3 cellular contexts compared by ENCODE assay signal in the genomic region with DNA sequence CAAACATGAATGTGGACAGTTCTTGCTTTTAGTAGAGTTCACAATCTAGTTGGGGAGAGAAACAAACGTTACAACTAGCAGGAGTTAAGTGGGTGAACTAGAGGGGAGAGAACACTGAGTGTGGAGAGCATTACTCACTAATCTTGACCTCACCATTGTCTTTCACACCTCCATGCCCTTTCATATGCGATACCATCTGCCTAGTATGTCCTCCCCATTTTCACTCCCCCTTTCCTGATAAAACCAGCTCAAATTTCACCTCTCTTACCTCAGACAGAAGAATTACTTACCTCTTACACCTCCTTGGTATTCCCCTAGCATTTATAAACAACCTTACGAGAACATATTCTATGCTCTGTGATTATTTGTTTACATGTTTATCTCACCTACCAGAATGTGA.
TF ChIP-seq lines count a peak whose summit lies in the region.

No MANE protein-coding gene starts in this region.

TF ChIP-seq in GM23338, 12 proteins besides CTCF, POLR2A, EP300 and RAD21 (continued from another document and continues in another):
- no peak for TF ChIP-seq REST (IDR thresholded peaks at IDR 0.05; ENCODE audit: unreplicated experiment)
- TF ChIP-seq CREB1 (CRISPR knock-in tag; IDR thresholded peaks at IDR 0.05; ENCODE audit: low read depth), result no peak
- no peak for TF ChIP-seq ZNF114 (CRISPR knock-in tag; IDR thresholded peaks at IDR 0.05)
- TF ChIP-seq, protein P1, sequence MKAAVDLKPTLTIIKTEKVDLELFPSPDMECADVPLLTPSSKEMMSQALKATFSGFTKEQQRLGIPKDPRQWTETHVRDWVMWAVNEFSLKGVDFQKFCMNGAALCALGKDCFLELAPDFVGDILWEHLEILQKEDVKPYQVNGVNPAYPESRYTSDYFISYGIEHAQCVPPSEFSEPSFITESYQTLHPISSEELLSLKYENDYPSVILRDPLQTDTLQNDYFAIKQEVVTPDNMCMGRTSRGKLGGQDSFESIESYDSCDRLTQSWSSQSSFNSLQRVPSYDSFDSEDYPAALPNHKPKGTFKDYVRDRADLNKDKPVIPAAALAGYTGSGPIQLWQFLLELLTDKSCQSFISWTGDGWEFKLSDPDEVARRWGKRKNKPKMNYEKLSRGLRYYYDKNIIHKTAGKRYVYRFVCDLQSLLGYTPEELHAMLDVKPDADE (IDR thresholded peaks at IDR 0.05), result no peak
- TF ChIP-seq ZNF331 (CRISPR knock-in tag; IDR thresholded peaks at IDR 0.05; ENCODE audit: low read depth), result no peak
- TF ChIP-seq EZH2 (IDR thresholded peaks at IDR 0.05; ENCODE audit: low read depth, unreplicated experiment), result no peak
- TF ChIP-seq STAT1 (IDR thresholded peaks at IDR 0.05; ENCODE audit: unreplicated experiment), result no peak
- no peak for TF ChIP-seq NANOG (IDR thresholded peaks at IDR 0.05; ENCODE audit: borderline replicate concordance)

TF ChIP-seq in HEK293, 187 proteins besides CTCF, POLR2A, EP300 and RAD21 (continued from another document):
- no peak for TF ChIP-seq ZNF639 (tag by site-specific recombination; IDR thresholded peaks at IDR 0.05)
- TF ChIP-seq OVOL3 (tag by site-specific recombination; IDR thresholded peaks at IDR 0.05), result no peak
- TF ChIP-seq TRIM28 (IDR thresholded peaks at IDR 0.05; ENCODE audit: borderline replicate concordance, low read length), result no peak
- TF ChIP-seq, protein P2, sequence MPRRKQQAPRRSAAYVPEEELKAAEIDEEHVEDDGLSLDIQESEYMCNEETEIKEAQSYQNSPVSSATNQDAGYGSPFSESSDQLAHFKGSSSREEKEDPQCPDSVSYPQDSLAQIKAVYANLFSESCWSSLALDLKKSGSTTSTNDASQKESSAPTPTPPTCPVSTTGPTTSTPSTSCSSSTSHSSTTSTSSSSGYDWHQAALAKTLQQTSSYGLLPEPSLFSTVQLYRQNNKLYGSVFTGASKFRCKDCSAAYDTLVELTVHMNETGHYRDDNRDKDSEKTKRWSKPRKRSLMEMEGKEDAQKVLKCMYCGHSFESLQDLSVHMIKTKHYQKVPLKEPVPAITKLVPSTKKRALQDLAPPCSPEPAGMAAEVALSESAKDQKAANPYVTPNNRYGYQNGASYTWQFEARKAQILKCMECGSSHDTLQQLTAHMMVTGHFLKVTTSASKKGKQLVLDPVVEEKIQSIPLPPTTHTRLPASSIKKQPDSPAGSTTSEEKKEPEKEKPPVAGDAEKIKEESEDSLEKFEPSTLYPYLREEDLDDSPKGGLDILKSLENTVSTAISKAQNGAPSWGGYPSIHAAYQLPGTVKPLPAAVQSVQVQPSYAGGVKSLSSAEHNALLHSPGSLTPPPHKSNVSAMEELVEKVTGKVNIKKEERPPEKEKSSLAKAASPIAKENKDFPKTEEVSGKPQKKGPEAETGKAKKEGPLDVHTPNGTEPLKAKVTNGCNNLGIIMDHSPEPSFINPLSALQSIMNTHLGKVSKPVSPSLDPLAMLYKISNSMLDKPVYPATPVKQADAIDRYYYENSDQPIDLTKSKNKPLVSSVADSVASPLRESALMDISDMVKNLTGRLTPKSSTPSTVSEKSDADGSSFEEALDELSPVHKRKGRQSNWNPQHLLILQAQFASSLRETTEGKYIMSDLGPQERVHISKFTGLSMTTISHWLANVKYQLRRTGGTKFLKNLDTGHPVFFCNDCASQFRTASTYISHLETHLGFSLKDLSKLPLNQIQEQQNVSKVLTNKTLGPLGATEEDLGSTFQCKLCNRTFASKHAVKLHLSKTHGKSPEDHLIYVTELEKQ (tag by site-specific recombination; IDR thresholded peaks at IDR 0.05; ENCODE audit: borderline replicate concordance), result no peak
- TF ChIP-seq ZNF169 (tag by site-specific recombination; IDR thresholded peaks at IDR 0.05), result no peak

TF ChIP-seq in WTC11, 78 proteins besides CTCF, POLR2A, EP300 and RAD21 (continued from another document):
- TF ChIP-seq ZBTB21 (CRISPR knock-in tag; IDR thresholded peaks at IDR 0.05; ENCODE audit: borderline replicate concordance) (no peak), ZNF512 (CRISPR knock-in tag; IDR thresholded peaks at IDR 0.05; ENCODE audit: borderline replicate concordance) (no peak), ZNF263 (CRISPR knock-in tag; IDR thresholded peaks at IDR 0.05; ENCODE audit: low read depth) (no peak)
- TF ChIP-seq, protein P3, sequence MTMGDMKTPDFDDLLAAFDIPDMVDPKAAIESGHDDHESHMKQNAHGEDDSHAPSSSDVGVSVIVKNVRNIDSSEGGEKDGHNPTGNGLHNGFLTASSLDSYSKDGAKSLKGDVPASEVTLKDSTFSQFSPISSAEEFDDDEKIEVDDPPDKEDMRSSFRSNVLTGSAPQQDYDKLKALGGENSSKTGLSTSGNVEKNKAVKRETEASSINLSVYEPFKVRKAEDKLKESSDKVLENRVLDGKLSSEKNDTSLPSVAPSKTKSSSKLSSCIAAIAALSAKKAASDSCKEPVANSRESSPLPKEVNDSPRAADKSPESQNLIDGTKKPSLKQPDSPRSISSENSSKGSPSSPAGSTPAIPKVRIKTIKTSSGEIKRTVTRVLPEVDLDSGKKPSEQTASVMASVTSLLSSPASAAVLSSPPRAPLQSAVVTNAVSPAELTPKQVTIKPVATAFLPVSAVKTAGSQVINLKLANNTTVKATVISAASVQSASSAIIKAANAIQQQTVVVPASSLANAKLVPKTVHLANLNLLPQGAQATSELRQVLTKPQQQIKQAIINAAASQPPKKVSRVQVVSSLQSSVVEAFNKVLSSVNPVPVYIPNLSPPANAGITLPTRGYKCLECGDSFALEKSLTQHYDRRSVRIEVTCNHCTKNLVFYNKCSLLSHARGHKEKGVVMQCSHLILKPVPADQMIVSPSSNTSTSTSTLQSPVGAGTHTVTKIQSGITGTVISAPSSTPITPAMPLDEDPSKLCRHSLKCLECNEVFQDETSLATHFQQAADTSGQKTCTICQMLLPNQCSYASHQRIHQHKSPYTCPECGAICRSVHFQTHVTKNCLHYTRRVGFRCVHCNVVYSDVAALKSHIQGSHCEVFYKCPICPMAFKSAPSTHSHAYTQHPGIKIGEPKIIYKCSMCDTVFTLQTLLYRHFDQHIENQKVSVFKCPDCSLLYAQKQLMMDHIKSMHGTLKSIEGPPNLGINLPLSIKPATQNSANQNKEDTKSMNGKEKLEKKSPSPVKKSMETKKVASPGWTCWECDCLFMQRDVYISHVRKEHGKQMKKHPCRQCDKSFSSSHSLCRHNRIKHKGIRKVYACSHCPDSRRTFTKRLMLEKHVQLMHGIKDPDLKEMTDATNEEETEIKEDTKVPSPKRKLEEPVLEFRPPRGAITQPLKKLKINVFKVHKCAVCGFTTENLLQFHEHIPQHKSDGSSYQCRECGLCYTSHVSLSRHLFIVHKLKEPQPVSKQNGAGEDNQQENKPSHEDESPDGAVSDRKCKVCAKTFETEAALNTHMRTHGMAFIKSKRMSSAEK (CRISPR knock-in tag; IDR thresholded peaks at IDR 0.05; ENCODE audit: borderline replicate concordance), result no peak
- TF ChIP-seq, protein P4, sequence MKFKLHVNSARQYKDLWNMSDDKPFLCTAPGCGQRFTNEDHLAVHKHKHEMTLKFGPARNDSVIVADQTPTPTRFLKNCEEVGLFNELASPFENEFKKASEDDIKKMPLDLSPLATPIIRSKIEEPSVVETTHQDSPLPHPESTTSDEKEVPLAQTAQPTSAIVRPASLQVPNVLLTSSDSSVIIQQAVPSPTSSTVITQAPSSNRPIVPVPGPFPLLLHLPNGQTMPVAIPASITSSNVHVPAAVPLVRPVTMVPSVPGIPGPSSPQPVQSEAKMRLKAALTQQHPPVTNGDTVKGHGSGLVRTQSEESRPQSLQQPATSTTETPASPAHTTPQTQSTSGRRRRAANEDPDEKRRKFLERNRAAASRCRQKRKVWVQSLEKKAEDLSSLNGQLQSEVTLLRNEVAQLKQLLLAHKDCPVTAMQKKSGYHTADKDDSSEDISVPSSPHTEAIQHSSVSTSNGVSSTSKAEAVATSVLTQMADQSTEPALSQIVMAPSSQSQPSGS (CRISPR knock-in tag; IDR thresholded peaks at IDR 0.05; ENCODE audit: borderline replicate concordance, low read depth), result no peak
TF ChIP-seq in WTC11: peak in this region for 0.
